Comparison of ENCODE assay signal across 1 cellular context in the genomic region with DNA sequence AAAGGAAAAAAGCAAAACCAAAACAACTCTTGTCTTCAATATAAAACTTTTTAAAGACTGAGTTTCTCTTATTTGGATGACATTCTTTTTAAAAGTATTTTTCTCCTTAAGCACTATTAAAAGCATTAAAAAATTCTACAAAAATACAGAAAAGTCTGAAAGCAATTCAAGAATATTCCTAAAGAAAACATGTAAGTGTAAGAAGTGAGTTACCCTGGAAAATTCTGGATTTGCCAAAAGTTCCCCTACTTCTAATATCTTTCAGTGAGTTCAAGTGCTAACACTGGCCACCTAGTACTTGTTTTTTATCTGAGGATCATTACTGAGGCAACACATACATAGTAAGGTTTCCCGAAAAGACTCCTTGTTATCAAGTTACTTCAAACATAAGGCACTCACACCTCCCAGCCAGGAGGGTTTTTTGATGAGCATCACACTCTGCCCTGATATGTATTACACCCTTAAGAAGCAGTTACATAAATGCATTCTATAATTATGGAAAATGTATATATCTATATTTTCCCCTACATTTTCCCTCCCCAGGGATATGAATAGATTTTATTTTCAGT.
TF ChIP-seq lines count a peak whose summit lies in the region.

No MANE protein-coding gene starts in this region.

TF ChIP-seq in GM12878, 131 proteins besides CTCF, POLR2A, EP300 and RAD21:
- TF ChIP-seq FOXK2 (IDR thresholded peaks at IDR 0.05) (no peak), SPI1 (IDR thresholded peaks at IDR 0.05; ENCODE audit: borderline replicate concordance, insufficient read depth, low read depth, low read length) (no peak), NFYA (IDR thresholded peaks at IDR 0.05; ENCODE audit: borderline replicate concordance, low read depth, low read length) (no peak), MEF2A (IDR thresholded peaks at IDR 0.05; ENCODE audit: insufficient read depth, low read depth, low read length) (no peak), ETV6 (conservative IDR thresholded peaks at IDR 0.05 in 1 of 2, IDR thresholded peaks at IDR 0.05 in 1 of 2; ENCODE audit: borderline replicate concordance in 1 of 2, low read depth in 1 of 2) (no peak), USF1 (IDR thresholded peaks at IDR 0.05; ENCODE audit: borderline replicate concordance, extremely low read length, insufficient read depth, low read depth, low read length) (no peak), DPF2 (IDR thresholded peaks at IDR 0.05) (no peak)
- TF ChIP-seq, protein P1, sequence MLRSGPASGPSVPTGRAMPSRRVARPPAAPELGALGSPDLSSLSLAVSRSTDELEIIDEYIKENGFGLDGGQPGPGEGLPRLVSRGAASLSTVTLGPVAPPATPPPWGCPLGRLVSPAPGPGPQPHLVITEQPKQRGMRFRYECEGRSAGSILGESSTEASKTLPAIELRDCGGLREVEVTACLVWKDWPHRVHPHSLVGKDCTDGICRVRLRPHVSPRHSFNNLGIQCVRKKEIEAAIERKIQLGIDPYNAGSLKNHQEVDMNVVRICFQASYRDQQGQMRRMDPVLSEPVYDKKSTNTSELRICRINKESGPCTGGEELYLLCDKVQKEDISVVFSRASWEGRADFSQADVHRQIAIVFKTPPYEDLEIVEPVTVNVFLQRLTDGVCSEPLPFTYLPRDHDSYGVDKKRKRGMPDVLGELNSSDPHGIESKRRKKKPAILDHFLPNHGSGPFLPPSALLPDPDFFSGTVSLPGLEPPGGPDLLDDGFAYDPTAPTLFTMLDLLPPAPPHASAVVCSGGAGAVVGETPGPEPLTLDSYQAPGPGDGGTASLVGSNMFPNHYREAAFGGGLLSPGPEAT (IDR thresholded peaks at IDR 0.05; ENCODE audit: low read depth): no peak
